Comparison of ENCODE assay signal across 28 cellular contexts in genomic region chr7:301291-302053, GRCh38. TPM values are rescaled to one million over a fixed set of nuclear protein-coding genes. Genes with fewer than 3 reads are reported as not detected.
"Had no signal": no experiment of that assay in that cellular context is flagged by ENCODE, and none has a peak within 500 bp of the region (broad histone marks: within the 10 kb centered on the region; RNA-seq: fewer than 3 reads in every experiment).

No MANE protein-coding gene starts in this region.

- H3K9me3 Mint-ChIP-seq: activated CD8-positive, alpha-beta T cell treated with anti-CD3 and anti-CD28 coated beads for 36 hours; activated naive CD8-positive, alpha-beta T cell treated with anti-CD3 and anti-CD28 coated beads for 36 hours; central memory CD8-positive, alpha-beta T cell; effector memory CD8-positive, alpha-beta T cell had no signal

- H3K9me3 ChIP-seq: colonic mucosa, esophagus muscularis mucosa, tibial nerve had no signal

- H3K27me3 ChIP-seq: colonic mucosa, dorsolateral prefrontal cortex had no signal

- H3K4me1 ChIP-seq: colonic mucosa, esophagus muscularis mucosa, tibial nerve had no signal

- H3K27me3 Mint-ChIP-seq: activated CD4-positive, alpha-beta T cell treated with anti-CD3 and anti-CD28 coated beads, Interleukin-2, amount 10 ng/mL, durations not matched to agents 7 days and 5 days; activated CD8-positive, alpha-beta memory T cell treated with anti-CD3 and anti-CD28 coated beads, Interleukin-2, amount 10 ng/mL, durations not matched to agents 7 days and 5 days; activated CD8-positive, alpha-beta T cell treated with anti-CD3 and anti-CD28 coated beads for 36 hours; activated naive CD8-positive, alpha-beta T cell treated with anti-CD3 and anti-CD28 coated beads for 36 hours; central memory CD8-positive, alpha-beta T cell; stimulated activated naive CD8-positive, alpha-beta T cell treated with anti-CD3 and anti-CD28 coated beads, Interleukin-15, Interleukin-2, amounts not matched to agents 100 ng/mL and 50 ng/mL, for 24 hours had no signal

- FAIRE-seq: astrocyte, frontal cortex, islet of Langerhans, TTC549 had no signal

- H3K36me3 ChIP-seq: colonic mucosa, esophagus muscularis mucosa, tibial nerve, WERI-Rb-1 had no signal

- H3K4me3 Mint-ChIP-seq: activated CD4-positive, alpha-beta T cell treated with anti-CD3 and anti-CD28 coated beads, Interleukin-2, amount 10 ng/mL, durations not matched to agents 7 days and 5 days; activated CD8-positive, alpha-beta memory T cell treated with anti-CD3 and anti-CD28 coated beads, Interleukin-2, amount 10 ng/mL, durations not matched to agents 7 days and 5 days; activated CD8-positive, alpha-beta T cell treated with anti-CD3 and anti-CD28 coated beads for 36 hours; activated naive CD8-positive, alpha-beta T cell treated with anti-CD3 and anti-CD28 coated beads for 36 hours; central memory CD8-positive, alpha-beta T cell; effector memory CD8-positive, alpha-beta T cell; memory B cell; stimulated activated naive CD8-positive, alpha-beta T cell treated with anti-CD3 and anti-CD28 coated beads, Interleukin-15, Interleukin-2, amounts not matched to agents 100 ng/mL and 50 ng/mL, for 24 hours had no signal

- H3K27ac ChIP-seq: colonic mucosa, dorsolateral prefrontal cortex, esophagus muscularis mucosa, tibial nerve, WERI-Rb-1 had no signal

- H3K4me3 ChIP-seq: colonic mucosa, dorsolateral prefrontal cortex, esophagus muscularis mucosa, tibial nerve had no signal

- DNase-seq: activated CD4-positive, alpha-beta T cell treated with anti-CD3 and anti-CD28 coated beads, Interleukin-2, amount 10 ng/mL, durations not matched to agents 7 days and 5 days; activated CD4-positive, CD25-positive, alpha-beta regulatory T cell treated with anti-CD3 and anti-CD28 coated beads, Interleukin-2, amount 50 U/mL, for 72 hours; activated CD8-positive, alpha-beta memory T cell treated with anti-CD3 and anti-CD28 coated beads, Interleukin-2, amount 10 ng/mL, durations not matched to agents 7 days and 5 days; activated CD8-positive, alpha-beta T cell treated with anti-CD3 and anti-CD28 coated beads for 36 hours; activated naive CD4-positive, alpha-beta T cell treated with Interleukin-2 at 50 U/mL for 16 hours; activated naive CD8-positive, alpha-beta T cell treated with anti-CD3 and anti-CD28 coated beads for 36 hours; activated T-cell treated with anti-CD3 and anti-CD28 coated beads for 4 hours; colonic mucosa; effector memory CD8-positive, alpha-beta T cell; occipital lobe; retina; stimulated activated CD4-positive, alpha-beta T cell treated with anti-CD3 and anti-CD28 coated beads, Interleukin-1b, Interleukin-23, amount 100 ng/mL, for 48 hours; substantia nigra; T-helper 1 cell; WERI-Rb-1 had no signal

- H3K4me1 Mint-ChIP-seq: activated CD4-positive, alpha-beta T cell treated with anti-CD3 and anti-CD28 coated beads, Interleukin-2, amount 10 ng/mL, durations not matched to agents 7 days and 5 days; activated CD8-positive, alpha-beta memory T cell treated with anti-CD3 and anti-CD28 coated beads, Interleukin-2, amount 10 ng/mL, durations not matched to agents 7 days and 5 days; activated naive CD8-positive, alpha-beta T cell treated with anti-CD3 and anti-CD28 coated beads for 36 hours; central memory CD8-positive, alpha-beta T cell had no signal

- ATAC-seq: activated CD8-positive, alpha-beta memory T cell treated with anti-CD3 and anti-CD28 coated beads, Interleukin-2, amount 10 ng/mL, durations not matched to agents 7 days and 5 days; activated CD8-positive, alpha-beta T cell treated with anti-CD3 and anti-CD28 coated beads for 36 hours; effector memory CD8-positive, alpha-beta T cell had no signal

- H3K36me3 Mint-ChIP-seq: activated CD8-positive, alpha-beta memory T cell treated with anti-CD3 and anti-CD28 coated beads, Interleukin-2, amount 10 ng/mL, durations not matched to agents 7 days and 5 days; activated naive CD8-positive, alpha-beta T cell treated with anti-CD3 and anti-CD28 coated beads for 36 hours; memory B cell had no signal

- H3K27ac Mint-ChIP-seq: activated CD4-positive, alpha-beta T cell treated with anti-CD3 and anti-CD28 coated beads, Interleukin-2, amount 10 ng/mL, durations not matched to agents 7 days and 5 days; activated CD8-positive, alpha-beta memory T cell treated with anti-CD3 and anti-CD28 coated beads, Interleukin-2, amount 10 ng/mL, durations not matched to agents 7 days and 5 days; activated CD8-positive, alpha-beta T cell treated with anti-CD3 and anti-CD28 coated beads for 36 hours; activated naive CD8-positive, alpha-beta T cell treated with anti-CD3 and anti-CD28 coated beads for 36 hours; effector memory CD8-positive, alpha-beta T cell; memory B cell; stimulated activated naive CD8-positive, alpha-beta T cell treated with anti-CD3 and anti-CD28 coated beads, Interleukin-15, Interleukin-2, amounts not matched to agents 100 ng/mL and 50 ng/mL, for 24 hours had no signal

RNA-seq across cellular contexts. Expression of gene FOXL3, which starts 11.5 kb away (rescaled TPM):
- total RNA-seq: activated CD4-positive, alpha-beta T cell treated with anti-CD3 and anti-CD28 coated beads, Interleukin-2, amount 10 ng/mL, durations not matched to agents 7 days and 5 days; activated CD8-positive, alpha-beta memory T cell treated with anti-CD3 and anti-CD28 coated beads, Interleukin-2, amount 10 ng/mL, durations not matched to agents 7 days and 5 days; activated CD8-positive, alpha-beta T cell treated with anti-CD3 and anti-CD28 coated beads for 36 hours; activated naive CD8-positive, alpha-beta T cell treated with anti-CD3 and anti-CD28 coated beads for 36 hours; astrocyte; esophagus muscularis mucosa; frontal cortex; lower leg skin; occipital lobe; skeletal muscle tissue; tibial nerve had no signal
- polyA plus RNA-seq: neural cell had no signal
